ENCODE assay signal across 20 cellular contexts in genomic region chr3:57592306-57592705, GRCh38. TPM values are rescaled to one million over a fixed set of nuclear protein-coding genes. Genes with fewer than 3 reads are reported as not detected.
DNase-seq lines count a peak whose midpoint lies in the region; ATAC-seq, FAIRE-seq and TF ChIP-seq lines count a peak whose summit lies in the region.
"Had no signal": no experiment of that assay in that cellular context is flagged by ENCODE, and none has a peak within 500 bp of the region (broad histone marks: within the 10 kb centered on the region; RNA-seq: fewer than 3 reads in every experiment).

No MANE protein-coding gene starts in this region.

- peak overlapping the region; percentile 85; the same call in 1 of the 2 replicates for H3K4me2 ChIP-seq in HepG2 (ENCODE audit: low read depth, low read length)
- H3K4me2 ChIP-seq in mammary epithelial cell (ENCODE audit: insufficient read depth, low read depth, low read length): peak overlapping the region; percentile 2
- H3K4me2 ChIP-seq: A549 had no signal

- ATAC-seq in HepG2: no peak
- no peak for ATAC-seq in right lobe of liver
- ATAC-seq: A549, Panc1 had no signal

- H4K20me1 ChIP-seq in HepG2 (ENCODE audit: insufficient read depth, low read length) (peaks cover 84% of the 10 kb centered on the region), mammary epithelial cell (ENCODE audit: insufficient read depth, low read length) (peaks cover 26% of the 10 kb centered on the region)

- peak overlapping the region; percentile 30 for H3K27ac Mint-ChIP-seq in mesothelial cell of epicardium
- H3K27ac Mint-ChIP-seq: T-helper 1 cell treated with Interleukin-12 subunit alpha and Interleukin-12 subunit beta and Interleukin-4 antibody, amounts not matched to agents 30 μg/mL and 1 μg/mL, for 36 hours had no signal

- H2AFZ ChIP-seq in HepG2 (ENCODE audit: low read length) (no peak overlapping the region), mammary epithelial cell (ENCODE audit: low read depth, low read length) (no peak overlapping the region)

- FAIRE-seq in HepG2 (lab: Jason Lieb, UNC) (no peak), small intestine (lab: Jason Lieb, UNC) (no peak)
- FAIRE-seq: A549 had no signal

- no peak for TF ChIP-seq EP300 in HepG2 (IDR thresholded peaks at IDR 0.05; ENCODE audit: low read depth in 2 of 2, low read length in 2 of 2)
- no peak for TF ChIP-seq EP300 in HepG2 (CRISPR knock-in tag; IDR thresholded peaks at IDR 0.05; ENCODE audit: borderline replicate concordance)

- H3K9ac ChIP-seq in HepG2 (ENCODE audit: insufficient read depth, low read depth, low read length) (no peak overlapping the region), mammary epithelial cell (ENCODE audit: insufficient read depth, low read length) (no peak overlapping the region)

- POLR2A ChIA-PET in HepG2 (lab: Yijun Ruan, JAX): no interaction called here

- TF ChIP-seq CTCF in HepG2 (CRISPR knock-in tag; IDR thresholded peaks at IDR 0.05) (no peak), right lobe of liver (IDR thresholded peaks at IDR 0.05) (no peak), mammary epithelial cell (conservative IDR thresholded peaks at IDR 0.05 in 1 of 2, IDR thresholded peaks at IDR 0.05 in 1 of 2; ENCODE audit: extremely low read depth in 1 of 2, insufficient read depth in 1 of 2, low read depth in 1 of 2, low read length in 2 of 2) (no peak), mesothelial cell of epicardium (IDR thresholded peaks at IDR 0.05; ENCODE audit: unreplicated experiment) (no peak)

- peaks cover 95% of the 10 kb centered on the region for H3K79me2 ChIP-seq in HepG2 (ENCODE audit: insufficient read depth, low read length)
- H3K79me2 ChIP-seq in mammary epithelial cell (ENCODE audit: insufficient read depth, low read length): peaks cover 96% of the 10 kb centered on the region

- no peak for TF ChIP-seq POLR2A in HepG2 (IDR thresholded peaks at IDR 0.05; ENCODE audit: insufficient read depth in 1 of 2, low read depth in 2 of 2, low read length in 2 of 2)
- TF ChIP-seq POLR2A in right lobe of liver (IDR thresholded peaks at IDR 0.05): no peak

- DNase-seq in HepG2 (ENCODE audit: low spot score) (no peak), right lobe of liver (no peak), mammary epithelial cell (no peak), mesothelial cell of epicardium (ENCODE audit: low spot score in 2 of 2, unreplicated experiment in 2 of 2) (no peak), small intestine (no peak), NCI-H2081 treated with DMSO at 0.1 percent for 48 hours (lab: John Stamatoyannopoulos, UW) (no peak), caudate nucleus (lab: John Stamatoyannopoulos, UW) (no peak), NCI-H1105 (lab: John Stamatoyannopoulos, UW) (no peak)
- DNase-seq: activated CD4-positive, alpha-beta T cell treated with anti-CD3 and anti-CD28 coated beads, Interleukin-2, amount 50 U/mL, for 1 hour; C1 segment of cervical spinal cord; dorsolateral prefrontal cortex; NCI-H1436; NCI-H2171 treated with DMSO at 0.1 percent for 48 hours; SJCRH30; stimulated activated CD4-positive, alpha-beta T cell treated with anti-CD3 and anti-CD28 coated beads, Interleukin-4, amount 100 ng/mL, for 4 hours; stomach had no signal

- H3K4me1 ChIP-seq in HepG2 (ENCODE audit: insufficient read depth, low read length) (peaks cover 49% of the 10 kb centered on the region), right lobe of liver (peaks cover 0 to 37% (median 16%) of the 10 kb centered on the region in 4 donors), mammary epithelial cell (ENCODE audit: insufficient read depth, low read length) (peaks cover 24% of the 10 kb centered on the region), small intestine (ENCODE audit: control insufficient read depth in 2 of 2, insufficient read depth in 1 of 2, low read depth in 1 of 2, low read length in 1 of 2) (peaks cover 3 to 5% of the 10 kb centered on the region in 2 donors)
- H3K4me1 ChIP-seq: SJCRH30 had no signal

- dilution Hi-C loops in mammary epithelial cell (cut with HindIII; ENCODE audit: low sequenced_read_pairs): no loop called here

- H3K4me3 ChIP-seq in HepG2 (replicated peaks in 1 of 3; ENCODE audit: insufficient read depth in 1 of 3, low read depth in 2 of 3, low read length in 3 of 3): no peak overlapping the region; a peak in 2 of 6 replicates
- H3K4me3 ChIP-seq in right lobe of liver: no peak overlapping the region
- no peak overlapping the region for H3K4me3 ChIP-seq in mammary epithelial cell (replicated peaks in 1 of 3; ENCODE audit: insufficient read depth in 1 of 3, low read depth in 2 of 3, low read length in 3 of 3)
- H3K4me3 ChIP-seq in small intestine (ENCODE audit: low read depth in 1 of 2, low read length in 2 of 2): no peak overlapping the region
- H3K4me3 ChIP-seq: A549, dorsolateral prefrontal cortex, SJCRH30, stomach had no signal

- H3K36me3 ChIP-seq in HepG2 (replicated peaks in 1 of 2; ENCODE audit: control insufficient read depth in 1 of 2, insufficient read depth in 2 of 2, low read length in 2 of 2) (peaks cover 3 to 22% of the 10 kb centered on the region in 2 experiments; a peak in 3 of 5 replicates), right lobe of liver (no peaks in the 10 kb centered on the region), mammary epithelial cell (ENCODE audit: insufficient read depth, low read length) (peaks cover 3% of the 10 kb centered on the region), small intestine (ENCODE audit: control insufficient read depth in 2 of 2, insufficient read depth in 2 of 2, low read length in 2 of 2) (no peaks in the 10 kb centered on the region)

- peaks cover 27% of the 10 kb centered on the region for H3K4me1 Mint-ChIP-seq in mesothelial cell of epicardium

- H3K9me3 ChIP-seq in HepG2 (ENCODE audit: low read length): no peaks in the 10 kb centered on the region
- no peaks in the 10 kb centered on the region for H3K9me3 ChIP-seq in right lobe of liver
- H3K9me3 ChIP-seq in mammary epithelial cell (replicated peaks; ENCODE audit: insufficient read depth, low read length): no peaks in the 10 kb centered on the region
- H3K9me3 ChIP-seq in small intestine (ENCODE audit: control insufficient read depth, low read depth): no peaks in the 10 kb centered on the region
- H3K9me3 ChIP-seq: A549, SJCRH30, stomach had no signal

- CTCF ChIA-PET in HepG2 (lab: Yijun Ruan, JAX; ENCODE audit: low intra/inter-chr PET ratio, low total read pairs): no interaction called here
- CTCF ChIA-PET in mammary epithelial cell (lab: Charles Lee; ENCODE audit: low non-redundant PET): no interaction called here

- TF ChIP-seq RAD21 in HepG2 (CRISPR knock-in tag; IDR thresholded peaks at IDR 0.05): no peak

- H3K27ac ChIP-seq in HepG2 (ENCODE audit: extremely low read length, insufficient read depth, low read length) (no peak overlapping the region), right lobe of liver (no peak overlapping the region), mammary epithelial cell (ENCODE audit: insufficient read depth, low read depth, low read length) (no peak overlapping the region), small intestine (ENCODE audit: low read depth in 1 of 2, low read length in 1 of 2) (no peak overlapping the region), caudate nucleus (ENCODE audit: low read depth, low read length) (no peak overlapping the region)
- H3K27ac ChIP-seq: A549, dorsolateral prefrontal cortex, SJCRH30, VCaP had no signal

- H3K4me3 Mint-ChIP-seq in mesothelial cell of epicardium: no peak overlapping the region
- H3K4me3 Mint-ChIP-seq: T-helper 1 cell treated with Interleukin-12 subunit alpha and Interleukin-12 subunit beta and Interleukin-4 antibody, amounts not matched to agents 30 μg/mL and 1 μg/mL, for 36 hours had no signal

- peaks cover 9% of the 10 kb centered on the region for H3K36me3 Mint-ChIP-seq in mesothelial cell of epicardium

- no peaks in the 10 kb centered on the region for H3K9me3 Mint-ChIP-seq in mesothelial cell of epicardium
- H3K9me3 Mint-ChIP-seq: T-helper 1 cell treated with Interleukin-12 subunit alpha and Interleukin-12 subunit beta and Interleukin-4 antibody, amounts not matched to agents 30 μg/mL and 1 μg/mL, for 36 hours had no signal

- H3K27me3 Mint-ChIP-seq in mesothelial cell of epicardium (ENCODE audit: low read depth): no peaks in the 10 kb centered on the region

- BruUV-seq in HepG2 (replicated peaks; lab: Mats Ljungman, UMichigan) (no TSS peak), mammary epithelial cell (replicated peaks; lab: Mats Ljungman, UMichigan) (no TSS peak)

- intact Hi-C loops in HepG2 (cut with micrococcal nuclease; ENCODE audit: unreplicated experiment) (loop anchor here (10.0 kb wide), 1 partner anchor 232 kb away; no protein-coding TSS in a partner anchor), right lobe of liver (cut with DNase I) (loop anchor here in 1 of 2 donors (10.0 kb wide), 1 partner anchor 162 kb away; the partner anchor contains the start of gene SLMAP), mammary epithelial cell (cut with micrococcal nuclease) (no loop called here)

- in situ Hi-C loops in HepG2 (cut with HindIII; ENCODE audit: extremely low pct_ligation_motif_present, low pct_unique_long_range_greater_than_20kb): no loop called here
- in situ Hi-C loops in mammary epithelial cell (cut with MboI; ENCODE audit: low sequenced_read_pairs in 2 of 2): no loop called here

- 75% methylated on average over 6 of the region's 6 CpGs for WGBS in HepG2 (ENCODE audit: low lambda C conversion rate)
- WGBS in right lobe of liver (ENCODE audit: insufficient coverage, low coverage, low lambda C conversion rate, missing lambda C conversion rate): 63% methylated on average over 6 of the region's 6 CpGs
- WGBS in mammary epithelial cell (ENCODE audit: low coverage, missing lambda C conversion rate): 54% methylated on average over 5 of the region's 6 CpGs
- 50 to 64% (median 56%) methylated on average over 6 of the region's 6 CpGs for WGBS in small intestine, 3 donors

- H3K27me3 ChIP-seq in HepG2 (ENCODE audit: control insufficient read depth in 1 of 2, insufficient read depth in 2 of 2, low read length in 2 of 2) (no peaks in the 10 kb centered on the region; a peak in 1 of 5 replicates), right lobe of liver (no peaks in the 10 kb centered on the region), mammary epithelial cell (ENCODE audit: insufficient read depth, low read length) (no peaks in the 10 kb centered on the region), small intestine (ENCODE audit: control insufficient read depth in 2 of 2, insufficient read depth in 2 of 2, low read length in 2 of 2) (no peaks in the 10 kb centered on the region)
- H3K27me3 ChIP-seq: dorsolateral prefrontal cortex, SJCRH30, stomach had no signal

RNA-seq across cellular contexts. Expression of gene ARF4, which starts 4.8 kb away (rescaled TPM):
- total RNA-seq in HepG2 (2016; rRNA removed; fragmentation: Illumina TruSeq; extraction: Trizol) (184 and 247 TPM in 2 replicates), right lobe of liver (100 to 1,000 TPM in 2 of 6 experiments, 10 to 100 TPM in 4; 63.0 to 125 (median 92.7) TPM), mammary epithelial cell (100 to 1,000 TPM; 202 to 208 TPM), mesothelial cell of epicardium (165 to 177 TPM (median 167 TPM) in 3 replicates)
- 21.0 and 22.5 TPM in 2 replicates for total RNA-seq in HepG2 (2016; cell fraction: cytosol; rRNA removed; fragmentation: Illumina TruSeq; extraction: Trizol; ENCODE audit: low read depth)
- 181 and 262 TPM in 2 replicates for total RNA-seq in HepG2 (2016; cell fraction: insoluble cytoplasmic fraction; rRNA removed; fragmentation: Illumina TruSeq; extraction: Trizol)
- total RNA-seq in HepG2 (2016; cell fraction: membrane; rRNA removed; fragmentation: Illumina TruSeq; extraction: Trizol): 59.6 and 61.1 TPM in 2 replicates
- total RNA-seq in HepG2 (2016; cell fraction: nucleus; rRNA removed; fragmentation: Illumina TruSeq; extraction: Trizol): 130 and 149 TPM in 2 replicates
- polyA plus RNA-seq in HepG2 (2011; rRNA removed) (195 and 250 TPM in 2 replicates), mammary epithelial cell (218 TPM), small intestine (100 to 1,000 TPM; 157 to 177 (median 171) TPM)
- polyA plus RNA-seq in HepG2 (2011; cell fraction: cytosol; rRNA removed): 148 and 191 TPM in 2 replicates
- polyA plus RNA-seq in HepG2 (2011; cell fraction: nucleus; rRNA removed): 76.8 and 76.9 TPM in 2 replicates
- polyA plus RNA-seq in HepG2 (2012): 183 and 200 TPM in 2 replicates
- polyA plus RNA-seq in HepG2 (2016; cell fraction: cytosol; fragmentation: Illumina TruSeq; extraction: Trizol; ENCODE audit: low read depth): 26.5 and 28.6 TPM in 2 replicates
- polyA plus RNA-seq in HepG2 (2016; cell fraction: insoluble cytoplasmic fraction; fragmentation: Illumina TruSeq; extraction: Trizol; ENCODE audit: low read depth): 437 and 475 TPM in 2 replicates
- 70.5 and 72.4 TPM in 2 replicates for polyA plus RNA-seq in HepG2 (2016; cell fraction: membrane; fragmentation: Illumina TruSeq; extraction: Trizol; ENCODE audit: low read depth)
- 252 and 254 TPM in 2 replicates for polyA plus RNA-seq in HepG2 (2016; cell fraction: nucleus; fragmentation: Illumina TruSeq; extraction: Trizol; ENCODE audit: insufficient read depth, low read depth)
- 505 and 607 TPM in 2 replicates for polyA minus RNA-seq in HepG2 (2011; rRNA and poly(A)+ RNA removed; ENCODE audit: low replicate concordance)
- 104 and 128 TPM in 2 replicates for polyA minus RNA-seq in HepG2 (2011; cell fraction: cytosol; rRNA and poly(A)+ RNA removed)
- polyA minus RNA-seq in HepG2 (2011; cell fraction: nucleus; rRNA and poly(A)+ RNA removed): 192 and 250 TPM in 2 replicates
- 407 TPM for polyA minus RNA-seq in mammary epithelial cell

RNA-seq across cellular contexts. Expression of gene PDE12, which starts 36.2 kb away (rescaled TPM):
- total RNA-seq in HepG2 (2016; rRNA removed; fragmentation: Illumina TruSeq; extraction: Trizol) (17.8 and 20.6 TPM in 2 replicates), right lobe of liver (10 to 100 TPM; 12.1 to 20.7 (median 14.9) TPM), mammary epithelial cell (10 to 100 TPM; 22.4 to 26.7 TPM), mesothelial cell of epicardium (15.2 to 17.6 TPM (median 17.3 TPM) in 3 replicates)
- total RNA-seq in HepG2 (2016; cell fraction: cytosol; rRNA removed; fragmentation: Illumina TruSeq; extraction: Trizol; ENCODE audit: low read depth): 0.91 and 0.97 TPM in 2 replicates
- 17.9 and 18.3 TPM in 2 replicates for total RNA-seq in HepG2 (2016; cell fraction: insoluble cytoplasmic fraction; rRNA removed; fragmentation: Illumina TruSeq; extraction: Trizol)
- total RNA-seq in HepG2 (2016; cell fraction: membrane; rRNA removed; fragmentation: Illumina TruSeq; extraction: Trizol): 4.3 and 5.0 TPM in 2 replicates
- total RNA-seq in HepG2 (2016; cell fraction: nucleus; rRNA removed; fragmentation: Illumina TruSeq; extraction: Trizol): 11.8 and 13.0 TPM in 2 replicates
- polyA plus RNA-seq in HepG2 (2011; rRNA removed) (8.8 and 9.0 TPM in 2 replicates), mammary epithelial cell (16.7 TPM), small intestine (1 to 10 TPM; 4.0 to 7.0 (median 4.1) TPM)
- 7.3 and 8.3 TPM in 2 replicates for polyA plus RNA-seq in HepG2 (2011; cell fraction: cytosol; rRNA removed)
- 6.4 and 6.7 TPM in 2 replicates for polyA plus RNA-seq in HepG2 (2011; cell fraction: nucleus; rRNA removed)
- 5.6 and 6.2 TPM in 2 replicates for polyA plus RNA-seq in HepG2 (2012)
- 0.32 and 0.44 TPM in 2 replicates for polyA plus RNA-seq in HepG2 (2016; cell fraction: cytosol; fragmentation: Illumina TruSeq; extraction: Trizol; ENCODE audit: low read depth)
- 18.3 and 18.8 TPM in 2 replicates for polyA plus RNA-seq in HepG2 (2016; cell fraction: insoluble cytoplasmic fraction; fragmentation: Illumina TruSeq; extraction: Trizol; ENCODE audit: low read depth)
- polyA plus RNA-seq in HepG2 (2016; cell fraction: membrane; fragmentation: Illumina TruSeq; extraction: Trizol; ENCODE audit: low read depth): 1.3 and 1.7 TPM in 2 replicates
- polyA plus RNA-seq in HepG2 (2016; cell fraction: nucleus; fragmentation: Illumina TruSeq; extraction: Trizol; ENCODE audit: insufficient read depth, low read depth): 11.3 and 12.4 TPM in 2 replicates
- 45.3 and 71.3 TPM in 2 replicates for polyA minus RNA-seq in HepG2 (2011; rRNA and poly(A)+ RNA removed; ENCODE audit: low replicate concordance)
- polyA minus RNA-seq in HepG2 (2011; cell fraction: cytosol; rRNA and poly(A)+ RNA removed): 16.4 and 19.3 TPM in 2 replicates
- 17.0 and 17.3 TPM in 2 replicates for polyA minus RNA-seq in HepG2 (2011; cell fraction: nucleus; rRNA and poly(A)+ RNA removed)
- 44.3 TPM for polyA minus RNA-seq in mammary epithelial cell

RNA-seq across cellular contexts. Expression of gene DNAH12, which starts 48.2 kb away (rescaled TPM):
- 0.04 and 0.11 TPM in 2 replicates for total RNA-seq in HepG2 (2016; rRNA removed; fragmentation: Illumina TruSeq; extraction: Trizol)
- total RNA-seq in HepG2 (2016; cell fraction: cytosol; rRNA removed; fragmentation: Illumina TruSeq; extraction: Trizol; ENCODE audit: low read depth): under 0.01 and 0.10 TPM in 2 replicates
- 0.03 and 0.11 TPM in 2 replicates for total RNA-seq in HepG2 (2016; cell fraction: insoluble cytoplasmic fraction; rRNA removed; fragmentation: Illumina TruSeq; extraction: Trizol)
- total RNA-seq in HepG2 (2016; cell fraction: membrane; rRNA removed; fragmentation: Illumina TruSeq; extraction: Trizol): 0.03 and 0.12 TPM in 2 replicates
- 0.09 and 0.37 TPM in 2 replicates for total RNA-seq in HepG2 (2016; cell fraction: nucleus; rRNA removed; fragmentation: Illumina TruSeq; extraction: Trizol)
- 0.08 and 0.11 TPM in 2 replicates for polyA plus RNA-seq in HepG2 (2011; rRNA removed)
- polyA plus RNA-seq in HepG2 (2011; cell fraction: cytosol; rRNA removed): under 0.01 and 0.01 TPM in 2 replicates
- 0.18 and 0.21 TPM in 2 replicates for polyA plus RNA-seq in HepG2 (2011; cell fraction: nucleus; rRNA removed)
- 0.03 TPM in 1 of 2 replicates, not detected in the other for polyA plus RNA-seq in HepG2 (2012)
- polyA plus RNA-seq in HepG2 (2016; cell fraction: cytosol; fragmentation: Illumina TruSeq; extraction: Trizol; ENCODE audit: low read depth): not detected in 2 replicates
- 0.05 and 0.10 TPM in 2 replicates for polyA plus RNA-seq in HepG2 (2016; cell fraction: insoluble cytoplasmic fraction; fragmentation: Illumina TruSeq; extraction: Trizol; ENCODE audit: low read depth)
- not detected in 2 replicates for polyA plus RNA-seq in HepG2 (2016; cell fraction: membrane; fragmentation: Illumina TruSeq; extraction: Trizol; ENCODE audit: low read depth)
- 0.11 and 0.24 TPM in 2 replicates for polyA plus RNA-seq in HepG2 (2016; cell fraction: nucleus; fragmentation: Illumina TruSeq; extraction: Trizol; ENCODE audit: insufficient read depth, low read depth)
- polyA minus RNA-seq in HepG2 (2011; rRNA and poly(A)+ RNA removed; ENCODE audit: low replicate concordance): 0.02 TPM in 1 of 2 replicates, not detected in the other
- polyA minus RNA-seq in HepG2 (2011; cell fraction: cytosol; rRNA and poly(A)+ RNA removed): under 0.01 TPM in 1 of 2 replicates, not detected in the other
- polyA minus RNA-seq in HepG2 (2011; cell fraction: nucleus; rRNA and poly(A)+ RNA removed): 0.25 and 0.39 TPM in 2 replicates
- under 1 TPM in 5 of 6 experiments, not detected in 1; under 0.01 to 0.29 (median 0.18) TPM for total RNA-seq in right lobe of liver
- total RNA-seq in mammary epithelial cell: under 1 TPM in 1 of 2 donors, not detected in 1; under 0.01 TPM
- 0.02 TPM for polyA plus RNA-seq in mammary epithelial cell
- not detected for polyA minus RNA-seq in mammary epithelial cell
- 0.29 to 0.60 TPM (median 0.43 TPM) in 3 replicates for total RNA-seq in mesothelial cell of epicardium
- polyA plus RNA-seq in small intestine: under 1 TPM in 1 of 3 donors, not detected in 2; 0.10 TPM
